In the genomic region with DNA sequence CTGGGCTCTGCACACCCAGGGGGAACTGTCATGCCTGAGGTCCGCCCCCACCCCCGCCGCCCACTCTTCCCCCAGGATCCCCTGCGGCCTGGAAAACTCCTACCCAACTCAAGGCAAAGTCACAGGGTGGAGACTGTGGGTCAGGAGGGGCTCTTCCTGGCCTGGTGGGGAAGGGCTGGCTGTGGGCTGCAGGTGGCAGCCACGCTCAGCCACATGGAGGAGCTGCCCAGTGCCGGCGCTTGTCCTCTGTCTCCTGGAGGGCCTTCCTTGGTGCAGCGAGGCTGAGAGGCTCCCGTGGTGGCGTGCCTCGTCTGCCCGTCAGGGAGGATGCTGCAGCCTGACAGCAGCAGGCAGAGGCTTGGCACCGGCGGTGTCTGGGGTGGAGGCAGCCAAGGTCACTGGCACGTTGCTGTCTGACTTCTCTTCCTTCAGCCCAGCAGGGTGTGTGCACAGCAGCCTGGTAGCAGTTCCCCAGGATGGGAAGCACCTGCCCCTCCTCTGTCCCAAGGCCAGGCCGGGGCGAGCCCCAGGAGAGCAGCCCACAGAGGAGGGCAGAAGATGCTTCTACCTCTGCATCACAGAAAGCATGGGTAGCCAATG, we compare ENCODE assay signal across 16 cellular contexts.
DNase-seq lines count a peak whose midpoint lies in the region; ATAC-seq and TF ChIP-seq lines count a peak whose summit lies in the region.
"Had no signal": no experiment of that assay in that cellular context is flagged by ENCODE, and none has a peak within 500 bp of the region (broad histone marks: within the 10 kb centered on the region; RNA-seq: fewer than 3 reads in every experiment).

No MANE protein-coding gene starts in this region.

- H3K4me1 Mint-ChIP-seq in activated T-cell treated with anti-CD3 and anti-CD28 coated beads, Interleukin-2, amount 50 U/mL, for 24 hours (ENCODE audit: low read depth): no peaks in the 10 kb centered on the region
- H3K4me1 Mint-ChIP-seq in activated T-cell treated with anti-CD3 and anti-CD28 coated beads, Interleukin-2, amount 50 U/mL, for 4 hours (ENCODE audit: low read depth): no peaks in the 10 kb centered on the region
- H3K4me1 Mint-ChIP-seq in endodermal cell: no peaks in the 10 kb centered on the region
- peaks cover 37% of the 10 kb centered on the region for H3K4me1 Mint-ChIP-seq in mesothelial cell of epicardium

- H3K27ac ChIP-seq in endodermal cell (ENCODE audit: low read depth, low read length) (no peak overlapping the region), mesendoderm (ENCODE audit: low read depth, low read length) (no peak overlapping the region), uterus (peak overlapping the region; percentile 88 to 91)
- H3K27ac ChIP-seq: HL-60 had no signal

- H3K36me3 ChIP-seq in endodermal cell (ENCODE audit: control insufficient read depth, insufficient read depth, low read length): no peaks in the 10 kb centered on the region
- no peaks in the 10 kb centered on the region for H3K36me3 ChIP-seq in mesendoderm (ENCODE audit: control insufficient read depth, insufficient read depth, low read length)
- H3K36me3 ChIP-seq in uterus: no peaks in the 10 kb centered on the region
- H3K36me3 ChIP-seq: SJSA1 had no signal

- H3K9me3 Mint-ChIP-seq in activated T-cell treated with anti-CD3 and anti-CD28 coated beads, Interleukin-2, amount 50 U/mL, for 24 hours: no peaks in the 10 kb centered on the region
- H3K9me3 Mint-ChIP-seq in activated T-cell treated with anti-CD3 and anti-CD28 coated beads, Interleukin-2, amount 50 U/mL, for 4 hours: no peaks in the 10 kb centered on the region
- H3K9me3 Mint-ChIP-seq in endodermal cell (no peaks in the 10 kb centered on the region), mesothelial cell of epicardium (no peaks in the 10 kb centered on the region)

- H4K5ac ChIP-seq in mesendoderm (ENCODE audit: low read length): no peak overlapping the region

- H3K4me3 Mint-ChIP-seq in activated T-cell treated with anti-CD3 and anti-CD28 coated beads, Interleukin-2, amount 50 U/mL, for 24 hours: no peak overlapping the region
- no peak overlapping the region for H3K4me3 Mint-ChIP-seq in activated T-cell treated with anti-CD3 and anti-CD28 coated beads, Interleukin-2, amount 50 U/mL, for 4 hours
- H3K4me3 Mint-ChIP-seq in endodermal cell: no peak overlapping the region
- H3K4me3 Mint-ChIP-seq in mesothelial cell of epicardium: no peak overlapping the region

- H3K9ac ChIP-seq in endodermal cell (ENCODE audit: extremely low read depth, low read length, poor library complexity, severe bottlenecking): no peak overlapping the region
- H3K9ac ChIP-seq in mesendoderm (ENCODE audit: low read length): no peak overlapping the region

- H3K27me3 Mint-ChIP-seq in activated T-cell treated with anti-CD3 and anti-CD28 coated beads, Interleukin-2, amount 50 U/mL, for 24 hours: peaks cover 6% of the 10 kb centered on the region
- H3K27me3 Mint-ChIP-seq in activated T-cell treated with anti-CD3 and anti-CD28 coated beads, Interleukin-2, amount 50 U/mL, for 4 hours (ENCODE audit: low read depth): peaks cover 4% of the 10 kb centered on the region
- H3K27me3 Mint-ChIP-seq in endodermal cell (ENCODE audit: insufficient read depth): no peaks in the 10 kb centered on the region
- H3K27me3 Mint-ChIP-seq in mesothelial cell of epicardium (ENCODE audit: low read depth): no peaks in the 10 kb centered on the region

- no peak overlapping the region for H2AK5ac ChIP-seq in mesendoderm (ENCODE audit: low read length)

- WGBS in endodermal cell (ENCODE audit: insufficient coverage in 1 of 2, insufficient read length in 1 of 2), 2 experiments: 75 to 85% methylated on average over 6 to 17 of the region's 17 CpGs
- WGBS in mesendoderm (ENCODE audit: extremely low coverage, insufficient coverage, low lambda C conversion rate): no CpG with 5 or more reads among the region's 17 CpGs

- no peaks in the 10 kb centered on the region for H3K27me3 ChIP-seq in endodermal cell (ENCODE audit: control insufficient read depth, insufficient read depth, low read length, poor library complexity, severe bottlenecking)
- H3K27me3 ChIP-seq in mesendoderm (ENCODE audit: insufficient read depth, low read length, poor library complexity): no peaks in the 10 kb centered on the region
- no peaks in the 10 kb centered on the region for H3K27me3 ChIP-seq in uterus
- H3K27me3 ChIP-seq: SJSA1 had no signal

- H3K79me1 ChIP-seq in mesendoderm (ENCODE audit: low read length): no peaks in the 10 kb centered on the region

- H3K27ac Mint-ChIP-seq in activated T-cell treated with anti-CD3 and anti-CD28 coated beads, Interleukin-2, amount 50 U/mL, for 24 hours: no peak overlapping the region
- H3K27ac Mint-ChIP-seq in endodermal cell (no peak overlapping the region), mesothelial cell of epicardium (no peak overlapping the region)

- H2BK5ac ChIP-seq in mesendoderm (ENCODE audit: low read length): no peak overlapping the region

- H3K56ac ChIP-seq in mesendoderm (ENCODE audit: low read length): no peak overlapping the region

- intact Hi-C loops in uterus (cut with DNase I; ENCODE audit: low total_unique reads): no loop called here

- TF ChIP-seq POLR2A in uterus (IDR thresholded peaks at IDR 0.05): no peak

- H3K9me3 ChIP-seq in endodermal cell (ENCODE audit: control insufficient read depth, low read length) (no peaks in the 10 kb centered on the region), uterus (no peaks in the 10 kb centered on the region)

- peak; percentile 47 for TF ChIP-seq CTCF in endodermal cell (conservative IDR thresholded peaks at IDR 0.05)
- no peak for TF ChIP-seq CTCF in uterus (IDR thresholded peaks at IDR 0.05)
- TF ChIP-seq CTCF in mesothelial cell of epicardium (IDR thresholded peaks at IDR 0.05; ENCODE audit: unreplicated experiment): no peak

- no peak overlapping the region for H3K4ac ChIP-seq in mesendoderm (ENCODE audit: low read depth, low read length)

- H2BK15ac ChIP-seq in mesendoderm (replicated peaks; ENCODE audit: low read depth): no peak overlapping the region

- no peak overlapping the region for H3K18ac ChIP-seq in mesendoderm (ENCODE audit: low read length)

- H3K36me3 Mint-ChIP-seq in activated T-cell treated with anti-CD3 and anti-CD28 coated beads, Interleukin-2, amount 50 U/mL, for 24 hours (ENCODE audit: low read depth): no peaks in the 10 kb centered on the region
- H3K36me3 Mint-ChIP-seq in activated T-cell treated with anti-CD3 and anti-CD28 coated beads, Interleukin-2, amount 50 U/mL, for 4 hours (ENCODE audit: insufficient read depth): no peaks in the 10 kb centered on the region
- H3K36me3 Mint-ChIP-seq in endodermal cell (ENCODE audit: low read depth) (no peaks in the 10 kb centered on the region), mesothelial cell of epicardium (no peaks in the 10 kb centered on the region)

- ATAC-seq in activated T-cell treated with anti-CD3 and anti-CD28 coated beads, Interleukin-2, amount 50 U/mL, for 4 hours: no peak
- no peak for ATAC-seq in GM21825 (IDR thresholded peaks at IDR 0.05; ENCODE audit: unreplicated experiment)
- ATAC-seq: activated CD4-positive, CD25-positive, alpha-beta regulatory T cell treated with anti-CD3 and anti-CD28 coated beads, Interleukin-2, amount 50 U/mL, for 24 hours had no signal

- H3K23ac ChIP-seq in mesendoderm (ENCODE audit: low read length): no peak overlapping the region

- H3K79me2 ChIP-seq in mesendoderm (ENCODE audit: control insufficient read depth, insufficient read depth, low read length): no peaks in the 10 kb centered on the region

- H3K4me2 ChIP-seq in mesendoderm (ENCODE audit: low read length): no peak overlapping the region

- H3K4me3 ChIP-seq in endodermal cell (ENCODE audit: low read length) (no peak overlapping the region), mesendoderm (ENCODE audit: low read length) (no peak overlapping the region), uterus (no peak overlapping the region)
- H3K4me3 ChIP-seq: SJSA1 had no signal

- H4K8ac ChIP-seq in mesendoderm (ENCODE audit: low read depth, low read length): no peak overlapping the region

- H2BK120ac ChIP-seq in mesendoderm (ENCODE audit: low read depth, low read length): no peak overlapping the region

- peak; percentile 2 for DNase-seq in activated T-cell treated with anti-CD3 and anti-CD28 coated beads, Interleukin-2, amount 50 U/mL, for 24 hours
- DNase-seq in activated T-cell treated with anti-CD3 and anti-CD28 coated beads, Interleukin-2, amount 50 U/mL, for 4 hours: no peak
- DNase-seq in endodermal cell: peak; percentile 60
- peak; percentile 27 for DNase-seq in mesendoderm
- peak; percentile 29 to 34 for DNase-seq in uterus
- DNase-seq in NOMO-1 treated with dmso at 0.1 percent for 144 hours (lab: John Stamatoyannopoulos, UW; ENCODE audit: unreplicated experiment): no peak
- DNase-seq in mesothelial cell of epicardium (ENCODE audit: low spot score in 2 of 2, unreplicated experiment in 2 of 2): no peak
- DNase-seq: activated naive CD4-positive, alpha-beta T cell; kidney; NCI-H446 treated with DMSO at 0.1 percent for 48 hours; nucleus accumbens; stimulated activated CD4-positive, alpha-beta T cell treated with anti-CD3 and anti-CD28 coated beads, Interleukin-2, amount 100 ng/mL, for 48 hours had no signal

- H3K4me1 ChIP-seq in endodermal cell (ENCODE audit: control insufficient read depth, insufficient read depth, low read length) (no peaks in the 10 kb centered on the region), mesendoderm (ENCODE audit: control insufficient read depth, low read depth, low read length) (no peaks in the 10 kb centered on the region), uterus (peaks cover 33 to 44% of the 10 kb centered on the region in 2 donors)

Comparison
In these comparisons a context has a peak if more than half of its experiments do, and no peak if none do; other contexts are left out.
1. DNase-seq: peak in activated T-cell treated with anti-CD3 and anti-CD28 coated beads, Interleukin-2, amount 50 U/mL, for 24 hours (single experiment), endodermal cell (single experiment), mesendoderm (single experiment) and uterus (2 of 2); none in activated T-cell treated with anti-CD3 and anti-CD28 coated beads, Interleukin-2, amount 50 U/mL, for 4 hours (single experiment), NOMO-1 treated with dmso at 0.1 percent for 144 hours (single experiment) and mesothelial cell of epicardium (0 of 2).
2. H3K27ac ChIP-seq: peak in uterus (2 of 2); none in endodermal cell (single experiment) and mesendoderm (single experiment).